8 cellular contexts compared by ENCODE assay signal in genomic region chr10:73850863-73851461, GRCh38. TPM values are rescaled to one million over a fixed set of nuclear protein-coding genes. Genes with fewer than 3 reads are reported as not detected.
DNase-seq lines count a peak whose midpoint lies in the region; ATAC-seq and TF ChIP-seq lines count a peak whose summit lies in the region.

No MANE protein-coding gene starts in this region.

- no peaks in the 10 kb centered on the region for H3K79me1 ChIP-seq in trophoblast cell (ENCODE audit: low read length)

- CTCF ChIA-PET in BJ (lab: Yijun Ruan, JAX) = interaction anchor here (0.6 to 11.3 kb wide), 11 partner anchors 8 to 254 kb away, joined by 3 to 337 read pairs (median 11); partner anchors contain the start of gene CAMK2G
- CTCF ChIA-PET in SK-N-SH (lab: Yijun Ruan, JAX) = interaction anchor here (1.3 to 28.7 kb wide), 4 partner anchors 12 to 225 kb away, joined by 7 to 753 read pairs (median 42); partner anchors contain the start of gene CAMK2G

- H3K79me2 ChIP-seq in SK-N-SH (ENCODE audit: insufficient read depth) (peaks cover 3% of the 10 kb centered on the region; the same call in 1 of the 2 replicates), trophoblast cell (ENCODE audit: control insufficient read depth, insufficient read depth, low read length, poor library complexity) (no peaks in the 10 kb centered on the region)

- H4K91ac ChIP-seq in trophoblast cell (ENCODE audit: low read depth, low read length) = no peak overlapping the region

- peak in 3 of 4 donors; percentile 20 to 56 (median 38) for ATAC-seq in heart left ventricle

- H2BK12ac ChIP-seq in trophoblast cell (ENCODE audit: low read length) = no peak overlapping the region

- H3K4me3 ChIP-seq in BJ (ENCODE audit: low read depth, low read length) (no peak overlapping the region), SK-N-SH (ENCODE audit: low read depth in 2 of 2, low read length in 1 of 2) (no peak overlapping the region), heart left ventricle (no peak overlapping the region), trophoblast cell (ENCODE audit: low read depth, low read length) (no peak overlapping the region)

- no peak for TF ChIP-seq RAD21 in SK-N-SH (IDR thresholded peaks at IDR 0.05; ENCODE audit: low read length)

- peak; percentile 88 for DNase-seq in BJ (ENCODE audit: low read depth)
- peak; percentile 52 for DNase-seq in SK-N-SH
- DNase-seq in heart left ventricle = peak in 4 of 5 donors; percentile 33 to 57 (median 44)
- DNase-seq in trophoblast cell = no peak
- no peak for DNase-seq in NCI-H510A (lab: John Stamatoyannopoulos, UW)
- no peak for DNase-seq in stimulated activated CD4-positive, alpha-beta T cell treated with anti-CD3 and anti-CD28 coated beads, Interleukin-2, amount 100 ng/mL, for 24 hours
- no peak for DNase-seq in HCEC 1CT
- no peak for DNase-seq in NCI-H128 (lab: John Stamatoyannopoulos, UW; ENCODE audit: unreplicated experiment)

- H3K4me1 ChIP-seq in SK-N-SH (ENCODE audit: control insufficient read depth in 1 of 2, insufficient read depth in 2 of 2, low read depth in 1 of 2, low read length in 1 of 2) (peaks cover 0 to 13% of the 10 kb centered on the region in 2 experiments; a peak in 1 of 4 replicates), heart left ventricle (peaks cover 0 to 29% (median 14%) of the 10 kb centered on the region in 12 donors), trophoblast cell (ENCODE audit: control insufficient read depth in 1 of 2, insufficient read depth in 2 of 2, low read length in 2 of 2) (peaks cover 4 to 5% of the 10 kb centered on the region in 2 experiments)

- H3K27me3 ChIP-seq in BJ (ENCODE audit: control insufficient read depth, insufficient read depth, low read length) (no peaks in the 10 kb centered on the region), SK-N-SH (ENCODE audit: insufficient read depth) (no peaks in the 10 kb centered on the region), heart left ventricle (no peaks in the 10 kb centered on the region), trophoblast cell (ENCODE audit: insufficient read depth, low read length) (no peaks in the 10 kb centered on the region)

- intact Hi-C loops in heart left ventricle (cut with DNase I) = loop anchor here in 1 of 10 donors (2.0 kb wide), 1 partner anchor 90 kb away; no protein-coding TSS in a partner anchor

- POLR2A ChIA-PET in BJ (lab: Charles Lee) (interaction anchor here (0.7 kb wide), 1 partner anchor 14 kb away, joined by 3 read pairs; no protein-coding TSS in a partner anchor), SK-N-SH (lab: Yijun Ruan, JAX) (no interaction called here)

- no peak overlapping the region for H4K8ac ChIP-seq in trophoblast cell (ENCODE audit: low read depth, low read length)

- TF ChIP-seq POLR2A in heart left ventricle (IDR thresholded peaks at IDR 0.05) = no peak

- H3K4ac ChIP-seq in trophoblast cell (ENCODE audit: low read depth, low read length) = no peak overlapping the region

- H3F3A ChIP-seq in SK-N-SH (replicated peaks; ENCODE audit: insufficient read depth) = peaks cover 3% of the 10 kb centered on the region

- H3K36me3 ChIP-seq in BJ (ENCODE audit: control insufficient read depth, insufficient read depth, low read length) = peaks cover 17% of the 10 kb centered on the region
- peaks cover 24 to 63% of the 10 kb centered on the region in 2 experiments for H3K36me3 ChIP-seq in SK-N-SH (replicated peaks in 1 of 2; ENCODE audit: control insufficient read depth in 1 of 2, insufficient read depth in 2 of 2, low read length in 1 of 2)
- H3K36me3 ChIP-seq in heart left ventricle = peaks cover 0 to 82% (median 45%) of the 10 kb centered on the region in 9 donors
- H3K36me3 ChIP-seq in trophoblast cell (ENCODE audit: control insufficient read depth in 1 of 2, insufficient read depth in 2 of 2, low read length in 2 of 2) = peaks cover 34 to 42% of the 10 kb centered on the region in 2 experiments

- no peak overlapping the region for H3K23ac ChIP-seq in trophoblast cell (ENCODE audit: low read length)

- peak overlapping the region; percentile 33 for H3K18ac ChIP-seq in trophoblast cell (ENCODE audit: low read length)

- H4K12ac ChIP-seq in trophoblast cell (ENCODE audit: low read depth, low read length) = no peak overlapping the region

- no peak overlapping the region for H3K9ac ChIP-seq in SK-N-SH
- no peak overlapping the region for H3K9ac ChIP-seq in trophoblast cell (ENCODE audit: low read length)

- H4K20me1 ChIP-seq in SK-N-SH (ENCODE audit: insufficient read depth) = peaks cover 4% of the 10 kb centered on the region; the same call in 1 of the 2 replicates

- no peak overlapping the region for H2AFZ ChIP-seq in SK-N-SH (ENCODE audit: low read depth)
- H2AFZ ChIP-seq in trophoblast cell (ENCODE audit: insufficient read depth, low read length, poor library complexity) = no peak overlapping the region

- 56% methylated on average over 15 of the region's 15 CpGs for WGBS in SK-N-SH (ENCODE audit: low lambda C conversion rate)
- WGBS in heart left ventricle, 4 donors = 67 to 70% (median 68%) methylated on average over 15 of the region's 15 CpGs
- no CpG with 5 or more reads among the region's 15 CpGs for WGBS in trophoblast cell (ENCODE audit: extremely low coverage, insufficient coverage, insufficient read length)

- peak overlapping the region; percentile 1; the same call in 1 of the 2 replicates for H3K4me2 ChIP-seq in SK-N-SH
- no peak overlapping the region for H3K4me2 ChIP-seq in trophoblast cell (ENCODE audit: low read length)

- H2BK5ac ChIP-seq in trophoblast cell (ENCODE audit: low read depth, low read length, poor library complexity) = no peak overlapping the region

- H3K27ac ChIP-seq in SK-N-SH (ENCODE audit: low read depth in 2 of 2, low read length in 1 of 2) (peak overlapping the region; percentile 42 to 66), heart left ventricle (peak overlapping the region in 5 of 12 donors; percentile 32 to 88 (median 56)), trophoblast cell (ENCODE audit: low read depth, low read length) (no peak overlapping the region)

- H3K14ac ChIP-seq in trophoblast cell (ENCODE audit: low read length) = no peak overlapping the region

- H2AK5ac ChIP-seq in trophoblast cell (ENCODE audit: low read length) = no peak overlapping the region

- H3K9me3 ChIP-seq in SK-N-SH (no peaks in the 10 kb centered on the region), heart left ventricle (no peaks in the 10 kb centered on the region), trophoblast cell (ENCODE audit: insufficient read depth, low read depth, low read length) (no peaks in the 10 kb centered on the region)

- TF ChIP-seq CTCF in BJ (IDR thresholded peaks at IDR 0.05; ENCODE audit: insufficient read depth, low read depth, low read length) = 0 out of 2 replicates have a peak, but pooled peaks have one; percentile 6
- no peak for TF ChIP-seq CTCF in SK-N-SH (IDR thresholded peaks at IDR 0.05)
- no peak for TF ChIP-seq CTCF in heart left ventricle (IDR thresholded peaks at IDR 0.05)

- no peaks in the 10 kb centered on the region for H3K9me2 ChIP-seq in SK-N-SH

- peak in 1 of 2 experiments; percentile 28; a peak in 1 of 4 replicates for TF ChIP-seq EP300 in SK-N-SH (IDR thresholded peaks at IDR 0.05; ENCODE audit: borderline replicate concordance in 1 of 2, low read depth in 1 of 2, low read length in 1 of 2)

- H2BK120ac ChIP-seq in trophoblast cell (ENCODE audit: insufficient read depth, low read length, poor library complexity) = no peak overlapping the region

TF ChIP-seq in SK-N-SH, 30 proteins besides CTCF, POLR2A, EP300 and RAD21 (continues in another document):
- TF ChIP-seq TCF12 (IDR thresholded peaks at IDR 0.05) (peak; percentile 83), IRF3 (IDR thresholded peaks at IDR 0.05; ENCODE audit: low read depth, low read length) (no peak), GABPA (IDR thresholded peaks at IDR 0.05; ENCODE audit: low read depth) (no peak), MAX (IDR thresholded peaks at IDR 0.05; ENCODE audit: low read depth) (no peak), MEF2A (IDR thresholded peaks at IDR 0.05; ENCODE audit: borderline replicate concordance, low read depth) (no peak), RCOR1 (IDR thresholded peaks at IDR 0.05; ENCODE audit: low read length) (no peak), NFIC (IDR thresholded peaks at IDR 0.05; ENCODE audit: borderline replicate concordance) (no peak)

RNA-seq across cellular contexts. Expression of gene CAMK2G, which starts 23.4 kb away (rescaled TPM):
- polyA plus RNA-seq in BJ (2011; rRNA removed) (32.5 and 43.8 TPM in 2 replicates), SK-N-SH (2012; rRNA removed) (41.4 and 52.2 TPM in 2 replicates), heart left ventricle (10 to 100 TPM in 1 of 2 donors, 1 to 10 TPM in 1; 8.0 to 11.3 TPM)
- polyA minus RNA-seq in BJ (2011; rRNA and poly(A)+ RNA removed) = 25.5 and 27.1 TPM in 2 replicates
- polyA plus RNA-seq in SK-N-SH (2012; cell fraction: cytosol; rRNA removed) = 29.0 and 35.7 TPM in 2 replicates
- 103 and 119 TPM in 2 replicates for polyA plus RNA-seq in SK-N-SH (2012; cell fraction: nucleus; rRNA removed)
- 10 to 100 TPM; 10.4 to 18.6 (median 14.7) TPM for total RNA-seq in heart left ventricle
- polyA plus RNA-seq in trophoblast cell (2013) = 21.4 and 23.0 TPM in 2 replicates

RNA-seq across cellular contexts. Expression of gene NDST2, which starts 39.6 kb away (rescaled TPM):
- polyA plus RNA-seq in BJ (2011; rRNA removed) (19.9 and 27.2 TPM in 2 replicates), SK-N-SH (2012; rRNA removed) (22.1 and 24.1 TPM in 2 replicates), heart left ventricle (1 to 10 TPM; 8.3 to 9.4 TPM)
- 17.4 and 23.8 TPM in 2 replicates for polyA minus RNA-seq in BJ (2011; rRNA and poly(A)+ RNA removed)
- polyA plus RNA-seq in SK-N-SH (2012; cell fraction: cytosol; rRNA removed) = 10.5 and 14.1 TPM in 2 replicates
- polyA plus RNA-seq in SK-N-SH (2012; cell fraction: nucleus; rRNA removed) = 69.9 and 86.8 TPM in 2 replicates
- 10 to 100 TPM in 6 of 9 donors, 1 to 10 TPM in 3; 5.8 to 32.3 (median 12.3) TPM for total RNA-seq in heart left ventricle
- 13.2 and 14.3 TPM in 2 replicates for polyA plus RNA-seq in trophoblast cell (2013)

RNA-seq across cellular contexts. Expression of gene PLAU, which starts 60.0 kb away (rescaled TPM):
- 25.2 and 37.2 TPM in 2 replicates for polyA plus RNA-seq in BJ (2011; rRNA removed)
- 13.8 TPM in 2 replicates for polyA minus RNA-seq in BJ (2011; rRNA and poly(A)+ RNA removed)
- 159 and 200 TPM in 2 replicates for polyA plus RNA-seq in SK-N-SH (2012; rRNA removed)
- 163 and 191 TPM in 2 replicates for polyA plus RNA-seq in SK-N-SH (2012; cell fraction: cytosol; rRNA removed)
- polyA plus RNA-seq in SK-N-SH (2012; cell fraction: nucleus; rRNA removed) = 211 and 277 TPM in 2 replicates
- 10 to 100 TPM in 5 of 9 donors, 1 to 10 TPM in 4; 7.8 to 68.1 (median 10.3) TPM for total RNA-seq in heart left ventricle
- polyA plus RNA-seq in heart left ventricle = 10 to 100 TPM in 1 of 2 donors, 1 to 10 TPM in 1; 3.3 to 11.8 TPM
- polyA plus RNA-seq in trophoblast cell (2013) = 5.6 and 6.2 TPM in 2 replicates

Comparison
In these comparisons a context has a peak if more than half of its experiments do, and no peak if none do; other contexts are left out.
1. DNase-seq: peak in BJ (single experiment), SK-N-SH (single experiment) and heart left ventricle (4 of 5); none in trophoblast cell (0 of 2), NCI-H510A (single experiment), stimulated activated CD4-positive, alpha-beta T cell treated with anti-CD3 and anti-CD28 coated beads, Interleukin-2, amount 100 ng/mL, for 24 hours (0 of 2), HCEC 1CT (single experiment) and NCI-H128 (single experiment).